Comparison of ENCODE assay signal across 19 cellular contexts in genomic region chr4:94574616-94575015, GRCh38.
DNase-seq lines count a peak whose midpoint lies in the region; ATAC-seq, FAIRE-seq and TF ChIP-seq lines count a peak whose summit lies in the region.
"Had no signal": no experiment of that assay in that cellular context is flagged by ENCODE, and none has a peak within 500 bp of the region (broad histone marks: within the 10 kb centered on the region; RNA-seq: fewer than 3 reads in every experiment).

No MANE protein-coding gene starts in this region.

- H3K4me3 Mint-ChIP-seq in Calu3 (ENCODE audit: low read depth, unreplicated experiment), result no peak overlapping the region
- no peak overlapping the region for H3K4me3 Mint-ChIP-seq in effector memory CD8-positive, alpha-beta T cell

- H3K27ac ChIP-seq in ascending aorta (peak overlapping the region; percentile 21 to 41), small intestine (ENCODE audit: low read depth in 1 of 2, low read length in 1 of 2) (no peak overlapping the region)

- H3K27me3 ChIP-seq in ascending aorta (no peaks in the 10 kb centered on the region), small intestine (ENCODE audit: control insufficient read depth in 2 of 2, insufficient read depth in 2 of 2, low read length in 2 of 2) (no peaks in the 10 kb centered on the region)

- intact Hi-C loops in Calu3 (cut with micrococcal nuclease; ENCODE audit: unreplicated experiment), result no loop called here
- intact Hi-C loops in ascending aorta (cut with DNase I), result loop anchor here (5.0 kb wide), 1 partner anchor 117 kb away; no protein-coding TSS in a partner anchor

- BruUV-seq in Calu3 (replicated peaks; lab: Mats Ljungman, UMichigan), result TSS peak; percentile 12

- H3K4me1 ChIP-seq in ascending aorta, result peaks cover 8 to 67% of the 10 kb centered on the region in 2 donors
- no peaks in the 10 kb centered on the region for H3K4me1 ChIP-seq in small intestine (ENCODE audit: control insufficient read depth in 2 of 2, insufficient read depth in 1 of 2, low read depth in 1 of 2, low read length in 1 of 2)

- no peaks in the 10 kb centered on the region for H3K4me1 Mint-ChIP-seq in Calu3 (ENCODE audit: low read depth, unreplicated experiment)
- no peaks in the 10 kb centered on the region for H3K4me1 Mint-ChIP-seq in effector memory CD8-positive, alpha-beta T cell (ENCODE audit: low read depth in 2 of 2)

- TF ChIP-seq CTCF in Calu3 (IDR thresholded peaks at IDR 0.05; ENCODE audit: unreplicated experiment) (no peak), ascending aorta (IDR thresholded peaks at IDR 0.05) (no peak)

- H3K36me3 ChIP-seq in ascending aorta (peaks cover 3 to 7% of the 10 kb centered on the region in 2 donors), small intestine (ENCODE audit: control insufficient read depth in 2 of 2, insufficient read depth in 2 of 2, low read length in 2 of 2) (peaks cover 3 to 4% of the 10 kb centered on the region in 2 donors)

- 89 to 97% (median 95%) methylated on average over 3 of the region's 3 CpGs for WGBS in small intestine, 3 donors

- no peak for ATAC-seq in HG02870 (IDR thresholded peaks at IDR 0.05; ENCODE audit: unreplicated experiment)
- no peak for ATAC-seq in HG02623 (IDR thresholded peaks at IDR 0.05; ENCODE audit: unreplicated experiment)
- ATAC-seq in effector memory CD8-positive, alpha-beta T cell (replicated peaks), result no peak
- ATAC-seq: GM12878, Right ventricle myocardium inferior had no signal

- H3K4me3 ChIP-seq in ascending aorta, result no peak overlapping the region
- no peak overlapping the region for H3K4me3 ChIP-seq in small intestine (ENCODE audit: low read depth in 1 of 2, low read length in 2 of 2)
- H3K4me3 ChIP-seq: GM12878 had no signal

- FAIRE-seq in frontal cortex (lab: Jason Lieb, UNC), result peak; percentile 87
- peak; percentile 76 for FAIRE-seq in small intestine (lab: Jason Lieb, UNC)
- no peak for FAIRE-seq in GM19239 (lab: Jason Lieb, UNC)
- FAIRE-seq: H1, RCC 7860 had no signal

- H3K9me3 Mint-ChIP-seq in Calu3 (ENCODE audit: low read depth, unreplicated experiment), result no peaks in the 10 kb centered on the region
- no peaks in the 10 kb centered on the region for H3K9me3 Mint-ChIP-seq in effector memory CD8-positive, alpha-beta T cell

- peaks cover 9% of the 10 kb centered on the region for H3K36me3 Mint-ChIP-seq in Calu3 (ENCODE audit: insufficient read depth, unreplicated experiment)
- no peaks in the 10 kb centered on the region for H3K36me3 Mint-ChIP-seq in effector memory CD8-positive, alpha-beta T cell (ENCODE audit: insufficient read depth)

- no peak overlapping the region for H3K27ac Mint-ChIP-seq in Calu3 (ENCODE audit: unreplicated experiment)
- H3K27ac Mint-ChIP-seq in effector memory CD8-positive, alpha-beta T cell, result no peak overlapping the region

- DNase-seq in Calu3 (no peak), ascending aorta (ENCODE audit: low spot score in 2 of 2) (no peak), frontal cortex (ENCODE audit: low spot score in 2 of 2) (no peak), small intestine (no peak), GM19239 (ENCODE audit: insufficient read length, low spot score) (no peak)
- no peak for DNase-seq in effector memory CD8-positive, alpha-beta T cell
- DNase-seq: Caco-2, DMS153, KBM-7, MV-4-11, NCI-H1694 treated with DMSO at 0.1 percent for 48 hours, NCI-H510A, NCI-H748 treated with DMSO at 0.1 percent for 48 hours had no signal

- H3K27me3 Mint-ChIP-seq in Calu3 (ENCODE audit: unreplicated experiment), result no peaks in the 10 kb centered on the region
- no peaks in the 10 kb centered on the region for H3K27me3 Mint-ChIP-seq in effector memory CD8-positive, alpha-beta T cell

- CTCF ChIA-PET in Calu3 (lab: Charles Lee), result no interaction called here

- H3K9me3 ChIP-seq in ascending aorta (no peaks in the 10 kb centered on the region), small intestine (ENCODE audit: control insufficient read depth, low read depth) (no peaks in the 10 kb centered on the region)
- H3K9me3 ChIP-seq: Caco-2 had no signal

Comparison
In these comparisons a context has a peak if more than half of its experiments do, and no peak if none do; other contexts are left out.
1. H3K27ac ChIP-seq: peak in ascending aorta (2 of 2); none in small intestine (0 of 2).